ENCODE assay signal across 17 cellular contexts in the genomic region with DNA sequence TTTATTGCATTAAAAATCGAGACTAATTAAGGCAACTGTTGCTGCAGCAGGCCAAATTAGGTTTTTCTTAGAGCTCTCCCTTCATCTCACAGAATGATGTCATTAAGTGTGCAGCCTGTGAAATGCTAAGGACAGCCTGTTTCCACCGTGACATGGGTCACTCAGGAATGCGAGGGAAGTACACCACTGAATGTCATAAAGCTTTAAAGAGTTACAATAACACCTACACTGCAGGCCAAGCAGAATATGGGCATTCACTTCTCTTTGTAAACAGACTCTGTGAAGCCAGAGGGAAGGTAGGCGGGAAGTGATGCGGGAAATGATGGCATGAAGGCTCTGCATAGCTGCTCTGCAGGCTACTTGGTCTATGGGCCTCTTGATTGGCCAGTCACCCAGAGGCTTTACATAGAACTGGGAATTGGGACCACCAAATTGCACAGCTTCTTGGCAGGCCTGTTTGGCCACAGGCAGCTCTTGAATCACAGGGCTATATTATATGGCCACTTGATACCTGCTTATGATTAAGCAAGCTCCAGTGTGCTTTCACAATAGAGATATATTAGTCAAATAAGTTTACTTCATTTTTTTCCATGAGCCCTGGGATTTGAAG. TPM values are rescaled to one million over a fixed set of nuclear protein-coding genes. Genes with fewer than 3 reads are reported as not detected.
DNase-seq lines count a peak whose midpoint lies in the region; ATAC-seq, FAIRE-seq and TF ChIP-seq lines count a peak whose summit lies in the region.
"Had no signal": no experiment of that assay in that cellular context is flagged by ENCODE, and none has a peak within 500 bp of the region (broad histone marks: within the 10 kb centered on the region; RNA-seq: fewer than 3 reads in every experiment).

No MANE protein-coding gene starts in this region.

- H3K36me3 ChIP-seq in cardiac muscle cell = no peaks in the 10 kb centered on the region
- H3K36me3 ChIP-seq: neutrophil, suprapubic skin had no signal

- peak; percentile 85 for FAIRE-seq in urothelium cell line (lab: Jason Lieb, UNC)

- H3K36me3 Mint-ChIP-seq in stimulated activated naive B cell treated with anti-CD40 and anti-IgM and Interleukin-4, amounts not matched to agents 10 μg/mL and 1 μg/mL and 100 μg/mL, for 72 hours = no peaks in the 10 kb centered on the region
- H3K36me3 Mint-ChIP-seq in type B pancreatic cell = no peaks in the 10 kb centered on the region

- H3K27me3 Mint-ChIP-seq in stimulated activated naive B cell treated with anti-CD40 and anti-IgM and Interleukin-4, amounts not matched to agents 10 μg/mL and 1 μg/mL and 100 μg/mL, for 72 hours = peaks cover 17 to 26% of the 10 kb centered on the region in 2 donors
- H3K27me3 Mint-ChIP-seq in type B pancreatic cell = no peaks in the 10 kb centered on the region

- no peak for ATAC-seq in Right ventricle myocardium superior (ENCODE audit: poor library complexity)
- no peak for ATAC-seq in stimulated activated naive B cell treated with anti-CD40 and anti-IgM and Interleukin-4, amounts not matched to agents 10 μg/mL and 1 μg/mL and 100 μg/mL, for 72 hours (replicated peaks)
- no peak for ATAC-seq in GM18511 (IDR thresholded peaks at IDR 0.05; ENCODE audit: unreplicated experiment)
- ATAC-seq: activated CD4-positive, alpha-beta T cell treated with anti-CD3 and anti-CD28 coated beads for 36 hours had no signal

- intact Hi-C loops in Right ventricle myocardium superior (cut with DNase I) = no loop called here

- H3K4me1 Mint-ChIP-seq in stimulated activated naive B cell treated with anti-CD40 and anti-IgM and Interleukin-4, amounts not matched to agents 10 μg/mL and 1 μg/mL and 100 μg/mL, for 72 hours = no peaks in the 10 kb centered on the region
- peaks cover 21% of the 10 kb centered on the region for H3K4me1 Mint-ChIP-seq in type B pancreatic cell (ENCODE audit: unreplicated experiment)
- H3K4me1 Mint-ChIP-seq: activated CD4-positive, alpha-beta T cell treated with anti-CD3 and anti-CD28 coated beads for 36 hours; B cell had no signal

- peak overlapping the region; percentile 67 for H3K27ac ChIP-seq in cardiac muscle cell
- H3K27ac ChIP-seq: neutrophil, suprapubic skin had no signal

- no peak overlapping the region for H3K27ac Mint-ChIP-seq in stimulated activated naive B cell treated with anti-CD40 and anti-IgM and Interleukin-4, amounts not matched to agents 10 μg/mL and 1 μg/mL and 100 μg/mL, for 72 hours
- no peak overlapping the region for H3K27ac Mint-ChIP-seq in type B pancreatic cell
- H3K27ac Mint-ChIP-seq: activated CD4-positive, alpha-beta T cell treated with anti-CD3 and anti-CD28 coated beads for 36 hours; activated naive CD4-positive, alpha-beta T cell treated with anti-CD3 and anti-CD28 coated beads for 36 hours; B cell had no signal

- in situ Hi-C loops in astrocyte of the spinal cord (cut with HindIII; ENCODE audit: low sequenced_read_pairs) = loop anchor here (25.0 kb wide), 1 partner anchor 439 kb away; no protein-coding TSS in a partner anchor

- H3K4me3 ChIP-seq in cardiac muscle cell (no peak overlapping the region), astrocyte of the spinal cord (ENCODE audit: low read depth, low read length) (no peak overlapping the region)
- H3K4me3 ChIP-seq: suprapubic skin had no signal

- no peaks in the 10 kb centered on the region for H3K9me3 Mint-ChIP-seq in stimulated activated naive B cell treated with anti-CD40 and anti-IgM and Interleukin-4, amounts not matched to agents 10 μg/mL and 1 μg/mL and 100 μg/mL, for 72 hours
- H3K9me3 Mint-ChIP-seq in type B pancreatic cell = no peaks in the 10 kb centered on the region
- H3K9me3 Mint-ChIP-seq: activated naive CD4-positive, alpha-beta T cell treated with anti-CD3 and anti-CD28 coated beads for 36 hours had no signal

- DNase-seq in cardiac muscle cell (ENCODE audit: low read depth in 1 of 2, low spot score in 1 of 2) (peak; percentile 23 to 27), Right ventricle myocardium superior (no peak), astrocyte of the spinal cord (ENCODE audit: low read depth, low spot score) (peak; percentile 43), kidney tubule cell (ENCODE audit: low spot score) (peak; percentile 92), urothelium cell line (ENCODE audit: low spot score) (peak; percentile 47), type B pancreatic cell (ENCODE audit: extremely low spot score, unreplicated experiment) (no peak)
- DNase-seq in stimulated activated naive B cell treated with anti-CD40 and anti-IgM and Interleukin-4, amounts not matched to agents 10 μg/mL and 1 μg/mL and 100 μg/mL, for 72 hours = no peak
- DNase-seq: activated CD4-positive, alpha-beta T cell treated with anti-CD3 and anti-CD28 coated beads for 36 hours; activated naive CD4-positive, alpha-beta T cell treated with anti-CD3 and anti-CD28 coated beads for 36 hours; effector CD8-positive, alpha-beta T cell; NCI-H1694; RPMI8226; stimulated activated CD4-positive, alpha-beta T cell treated with anti-CD3 and anti-CD28 coated beads, Interleukin-4, amount 100 ng/mL, for 24 hours had no signal

- H3K27me3 ChIP-seq in cardiac muscle cell = no peaks in the 10 kb centered on the region
- H3K27me3 ChIP-seq: suprapubic skin had no signal

- no peak for TF ChIP-seq CTCF in cardiac muscle cell (IDR thresholded peaks at IDR 0.05; ENCODE audit: low read depth, low read length)
- no peak for TF ChIP-seq CTCF in astrocyte of the spinal cord (IDR thresholded peaks at IDR 0.05; ENCODE audit: low read depth, low read length)
- no peak for TF ChIP-seq CTCF in type B pancreatic cell (conservative IDR thresholded peaks at IDR 0.05)

- H3K9me3 ChIP-seq in cardiac muscle cell (ENCODE audit: low read depth) = no peaks in the 10 kb centered on the region
- H3K9me3 ChIP-seq: neutrophil, suprapubic skin had no signal

- no peak overlapping the region for H3K4me3 Mint-ChIP-seq in stimulated activated naive B cell treated with anti-CD40 and anti-IgM and Interleukin-4, amounts not matched to agents 10 μg/mL and 1 μg/mL and 100 μg/mL, for 72 hours
- H3K4me3 Mint-ChIP-seq in type B pancreatic cell = no peak overlapping the region
- H3K4me3 Mint-ChIP-seq: activated CD4-positive, alpha-beta T cell treated with anti-CD3 and anti-CD28 coated beads for 36 hours; activated naive CD4-positive, alpha-beta T cell treated with anti-CD3 and anti-CD28 coated beads for 36 hours; B cell had no signal

- peaks cover 8% of the 10 kb centered on the region for H3K4me1 ChIP-seq in cardiac muscle cell (ENCODE audit: low read depth)
- H3K4me1 ChIP-seq: suprapubic skin had no signal

RNA-seq across cellular contexts. Expression of a gene that starts 28.4 kb away (rescaled TPM):
- 67.7 and 88.7 TPM in 2 replicates for total RNA-seq in cardiac muscle cell
- polyA plus RNA-seq in cardiac muscle cell = 46.8 and 55.9 TPM in 2 replicates
- total RNA-seq in Right ventricle myocardium superior = 158 TPM
- 56.8 and 89.3 TPM in 2 replicates for total RNA-seq in type B pancreatic cell (ENCODE audit: low replicate concordance)

RNA-seq across cellular contexts. Expression of a gene that starts 58.8 kb away (rescaled TPM):
- total RNA-seq in cardiac muscle cell = 0.46 and 2.9 TPM in 2 replicates
- polyA plus RNA-seq in cardiac muscle cell = 1.3 and 3.1 TPM in 2 replicates
- 1.1 TPM for total RNA-seq in Right ventricle myocardium superior
- 25.9 and 35.9 TPM in 2 replicates for total RNA-seq in type B pancreatic cell (ENCODE audit: low replicate concordance)

Comparison
In these comparisons a context has a peak if more than half of its experiments do, and no peak if none do; other contexts are left out.
1. DNase-seq: peak in cardiac muscle cell (2 of 2), astrocyte of the spinal cord (single experiment), kidney tubule cell (single experiment) and urothelium cell line (single experiment); none in Right ventricle myocardium superior (single experiment), stimulated activated naive B cell treated with anti-CD40 and anti-IgM and Interleukin-4, amounts not matched to agents 10 μg/mL and 1 μg/mL and 100 μg/mL, for 72 hours (single experiment) and type B pancreatic cell (single experiment).